ENCODE assay signal across 1 cellular context in the genomic region with DNA sequence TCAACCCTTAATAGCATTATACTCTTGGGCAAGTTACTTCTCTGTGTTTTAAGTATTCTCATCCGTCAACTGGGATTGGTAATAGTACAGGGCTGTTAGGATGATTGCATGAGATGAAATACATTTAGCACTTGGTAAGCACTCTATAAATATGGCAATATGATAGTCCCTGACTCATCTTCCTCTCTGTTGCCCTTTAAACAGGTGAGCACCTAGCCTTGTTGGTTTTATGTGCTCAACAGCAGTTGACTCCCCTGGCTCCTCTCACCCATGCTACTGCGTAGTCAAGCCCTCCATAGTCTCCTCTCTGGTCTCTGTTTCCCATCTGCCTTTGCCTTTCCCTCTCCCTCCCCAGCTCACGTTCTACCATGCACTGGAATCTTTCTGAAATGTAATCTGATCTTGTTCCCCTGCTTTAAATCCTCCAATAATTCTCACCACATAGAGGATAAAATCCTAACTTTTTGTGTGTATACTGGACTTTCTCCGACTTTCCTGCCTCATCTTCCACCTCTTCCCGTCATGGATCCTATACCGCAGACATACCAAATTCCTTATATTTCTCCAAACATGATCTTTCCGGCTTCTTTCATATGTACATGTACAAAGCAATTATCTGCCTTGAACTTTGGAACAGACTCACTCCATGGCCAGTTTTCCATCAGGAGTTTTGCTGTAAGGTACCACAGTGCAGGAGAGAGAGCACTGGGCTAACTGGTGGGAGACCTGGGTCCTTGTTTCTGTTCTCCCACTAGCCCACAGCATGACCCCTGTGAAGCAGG.
TF ChIP-seq lines count a peak whose summit lies in the region.

No MANE protein-coding gene starts in this region.

TF ChIP-seq in HepG2, 621 proteins besides CTCF, POLR2A, EP300 and RAD21 (continued from another document and continues in another):
- TF ChIP-seq IRF2 (CRISPR knock-in tag; IDR thresholded peaks at IDR 0.05) (peak; percentile 57; the same call in 1 of the 2 replicates), MEF2D (CRISPR knock-in tag; IDR thresholded peaks at IDR 0.05) (no peak), LCORL (IDR thresholded peaks at IDR 0.05) (no peak), LCORL (CRISPR knock-in tag; IDR thresholded peaks at IDR 0.05) (peak; percentile 45; the same call in 1 of the 2 replicates), RFX3 (CRISPR knock-in tag; IDR thresholded peaks at IDR 0.05) (no peak), NFE2 (CRISPR knock-in tag; IDR thresholded peaks at IDR 0.05) (no peak), ZNF562 (CRISPR knock-in tag; IDR thresholded peaks at IDR 0.05; ENCODE audit: borderline replicate concordance) (no peak), EHMT2 (IDR thresholded peaks at IDR 0.05; ENCODE audit: borderline replicate concordance, low read depth, low read length) (peak; percentile 33; the same call in 1 of the 2 replicates), ZNF552 (CRISPR knock-in tag; IDR thresholded peaks at IDR 0.05; ENCODE audit: borderline replicate concordance) (no peak), XBP1 (CRISPR knock-in tag; IDR thresholded peaks at IDR 0.05) (no peak), ZMAT3 (CRISPR knock-in tag; conservative IDR thresholded peaks at IDR 0.05) (no peak), ATF7 (IDR thresholded peaks at IDR 0.05) (no peak), ATF7 (CRISPR knock-in tag; IDR thresholded peaks at IDR 0.05) (no peak), NR2F6 (IDR thresholded peaks at IDR 0.05) (0 out of 2 replicates have a peak, but pooled peaks have one; percentile 16), NR2F6 (CRISPR knock-in tag; IDR thresholded peaks at IDR 0.05) (no peak), HDAC6 (IDR thresholded peaks at IDR 0.05; ENCODE audit: low read depth, low read length) (no peak), ZNF547 (CRISPR knock-in tag; IDR thresholded peaks at IDR 0.05) (no peak), ZNF572 (CRISPR knock-in tag; IDR thresholded peaks at IDR 0.05) (no peak), POLR2G (IDR thresholded peaks at IDR 0.05; ENCODE audit: low read depth, low read length) (no peak), SRSF4 (IDR thresholded peaks at IDR 0.05; ENCODE audit: low read depth, low read length, poor library complexity, severe bottlenecking) (no peak)
- TF ChIP-seq, protein P1, sequence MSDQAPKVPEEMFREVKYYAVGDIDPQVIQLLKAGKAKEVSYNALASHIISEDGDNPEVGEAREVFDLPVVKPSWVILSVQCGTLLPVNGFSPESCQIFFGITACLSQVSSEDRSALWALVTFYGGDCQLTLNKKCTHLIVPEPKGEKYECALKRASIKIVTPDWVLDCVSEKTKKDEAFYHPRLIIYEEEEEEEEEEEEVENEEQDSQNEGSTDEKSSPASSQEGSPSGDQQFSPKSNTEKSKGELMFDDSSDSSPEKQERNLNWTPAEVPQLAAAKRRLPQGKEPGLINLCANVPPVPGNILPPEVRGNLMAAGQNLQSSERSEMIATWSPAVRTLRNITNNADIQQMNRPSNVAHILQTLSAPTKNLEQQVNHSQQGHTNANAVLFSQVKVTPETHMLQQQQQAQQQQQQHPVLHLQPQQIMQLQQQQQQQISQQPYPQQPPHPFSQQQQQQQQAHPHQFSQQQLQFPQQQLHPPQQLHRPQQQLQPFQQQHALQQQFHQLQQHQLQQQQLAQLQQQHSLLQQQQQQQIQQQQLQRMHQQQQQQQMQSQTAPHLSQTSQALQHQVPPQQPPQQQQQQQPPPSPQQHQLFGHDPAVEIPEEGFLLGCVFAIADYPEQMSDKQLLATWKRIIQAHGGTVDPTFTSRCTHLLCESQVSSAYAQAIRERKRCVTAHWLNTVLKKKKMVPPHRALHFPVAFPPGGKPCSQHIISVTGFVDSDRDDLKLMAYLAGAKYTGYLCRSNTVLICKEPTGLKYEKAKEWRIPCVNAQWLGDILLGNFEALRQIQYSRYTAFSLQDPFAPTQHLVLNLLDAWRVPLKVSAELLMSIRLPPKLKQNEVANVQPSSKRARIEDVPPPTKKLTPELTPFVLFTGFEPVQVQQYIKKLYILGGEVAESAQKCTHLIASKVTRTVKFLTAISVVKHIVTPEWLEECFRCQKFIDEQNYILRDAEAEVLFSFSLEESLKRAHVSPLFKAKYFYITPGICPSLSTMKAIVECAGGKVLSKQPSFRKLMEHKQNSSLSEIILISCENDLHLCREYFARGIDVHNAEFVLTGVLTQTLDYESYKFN (CRISPR knock-in tag; conservative IDR thresholded peaks at IDR 0.05) = peak; percentile 90
- TF ChIP-seq, protein P2, sequence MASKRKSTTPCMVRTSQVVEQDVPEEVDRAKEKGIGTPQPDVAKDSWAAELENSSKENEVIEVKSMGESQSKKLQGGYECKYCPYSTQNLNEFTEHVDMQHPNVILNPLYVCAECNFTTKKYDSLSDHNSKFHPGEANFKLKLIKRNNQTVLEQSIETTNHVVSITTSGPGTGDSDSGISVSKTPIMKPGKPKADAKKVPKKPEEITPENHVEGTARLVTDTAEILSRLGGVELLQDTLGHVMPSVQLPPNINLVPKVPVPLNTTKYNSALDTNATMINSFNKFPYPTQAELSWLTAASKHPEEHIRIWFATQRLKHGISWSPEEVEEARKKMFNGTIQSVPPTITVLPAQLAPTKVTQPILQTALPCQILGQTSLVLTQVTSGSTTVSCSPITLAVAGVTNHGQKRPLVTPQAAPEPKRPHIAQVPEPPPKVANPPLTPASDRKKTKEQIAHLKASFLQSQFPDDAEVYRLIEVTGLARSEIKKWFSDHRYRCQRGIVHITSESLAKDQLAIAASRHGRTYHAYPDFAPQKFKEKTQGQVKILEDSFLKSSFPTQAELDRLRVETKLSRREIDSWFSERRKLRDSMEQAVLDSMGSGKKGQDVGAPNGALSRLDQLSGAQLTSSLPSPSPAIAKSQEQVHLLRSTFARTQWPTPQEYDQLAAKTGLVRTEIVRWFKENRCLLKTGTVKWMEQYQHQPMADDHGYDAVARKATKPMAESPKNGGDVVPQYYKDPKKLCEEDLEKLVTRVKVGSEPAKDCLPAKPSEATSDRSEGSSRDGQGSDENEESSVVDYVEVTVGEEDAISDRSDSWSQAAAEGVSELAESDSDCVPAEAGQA (IDR thresholded peaks at IDR 0.05; ENCODE audit: low read depth) = no peak
- TF ChIP-seq, protein P2 (CRISPR knock-in tag; IDR thresholded peaks at IDR 0.05; ENCODE audit: borderline replicate concordance) = no peak
- TF ChIP-seq, protein P3, sequence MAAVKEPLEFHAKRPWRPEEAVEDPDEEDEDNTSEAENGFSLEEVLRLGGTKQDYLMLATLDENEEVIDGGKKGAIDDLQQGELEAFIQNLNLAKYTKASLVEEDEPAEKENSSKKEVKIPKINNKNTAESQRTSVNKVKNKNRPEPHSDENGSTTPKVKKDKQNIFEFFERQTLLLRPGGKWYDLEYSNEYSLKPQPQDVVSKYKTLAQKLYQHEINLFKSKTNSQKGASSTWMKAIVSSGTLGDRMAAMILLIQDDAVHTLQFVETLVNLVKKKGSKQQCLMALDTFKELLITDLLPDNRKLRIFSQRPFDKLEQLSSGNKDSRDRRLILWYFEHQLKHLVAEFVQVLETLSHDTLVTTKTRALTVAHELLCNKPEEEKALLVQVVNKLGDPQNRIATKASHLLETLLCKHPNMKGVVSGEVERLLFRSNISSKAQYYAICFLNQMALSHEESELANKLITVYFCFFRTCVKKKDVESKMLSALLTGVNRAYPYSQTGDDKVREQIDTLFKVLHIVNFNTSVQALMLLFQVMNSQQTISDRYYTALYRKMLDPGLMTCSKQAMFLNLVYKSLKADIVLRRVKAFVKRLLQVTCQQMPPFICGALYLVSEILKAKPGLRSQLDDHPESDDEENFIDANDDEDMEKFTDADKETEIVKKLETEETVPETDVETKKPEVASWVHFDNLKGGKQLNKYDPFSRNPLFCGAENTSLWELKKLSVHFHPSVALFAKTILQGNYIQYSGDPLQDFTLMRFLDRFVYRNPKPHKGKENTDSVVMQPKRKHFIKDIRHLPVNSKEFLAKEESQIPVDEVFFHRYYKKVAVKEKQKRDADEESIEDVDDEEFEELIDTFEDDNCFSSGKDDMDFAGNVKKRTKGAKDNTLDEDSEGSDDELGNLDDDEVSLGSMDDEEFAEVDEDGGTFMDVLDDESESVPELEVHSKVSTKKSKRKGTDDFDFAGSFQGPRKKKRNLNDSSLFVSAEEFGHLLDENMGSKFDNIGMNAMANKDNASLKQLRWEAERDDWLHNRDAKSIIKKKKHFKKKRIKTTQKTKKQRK (IDR thresholded peaks at IDR 0.05; ENCODE audit: low read length) = no peak
- TF ChIP-seq, protein P4, sequence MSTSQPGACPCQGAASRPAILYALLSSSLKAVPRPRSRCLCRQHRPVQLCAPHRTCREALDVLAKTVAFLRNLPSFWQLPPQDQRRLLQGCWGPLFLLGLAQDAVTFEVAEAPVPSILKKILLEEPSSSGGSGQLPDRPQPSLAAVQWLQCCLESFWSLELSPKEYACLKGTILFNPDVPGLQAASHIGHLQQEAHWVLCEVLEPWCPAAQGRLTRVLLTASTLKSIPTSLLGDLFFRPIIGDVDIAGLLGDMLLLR (CRISPR knock-in tag; IDR thresholded peaks at IDR 0.05) = no peak
- TF ChIP-seq, protein P5, sequence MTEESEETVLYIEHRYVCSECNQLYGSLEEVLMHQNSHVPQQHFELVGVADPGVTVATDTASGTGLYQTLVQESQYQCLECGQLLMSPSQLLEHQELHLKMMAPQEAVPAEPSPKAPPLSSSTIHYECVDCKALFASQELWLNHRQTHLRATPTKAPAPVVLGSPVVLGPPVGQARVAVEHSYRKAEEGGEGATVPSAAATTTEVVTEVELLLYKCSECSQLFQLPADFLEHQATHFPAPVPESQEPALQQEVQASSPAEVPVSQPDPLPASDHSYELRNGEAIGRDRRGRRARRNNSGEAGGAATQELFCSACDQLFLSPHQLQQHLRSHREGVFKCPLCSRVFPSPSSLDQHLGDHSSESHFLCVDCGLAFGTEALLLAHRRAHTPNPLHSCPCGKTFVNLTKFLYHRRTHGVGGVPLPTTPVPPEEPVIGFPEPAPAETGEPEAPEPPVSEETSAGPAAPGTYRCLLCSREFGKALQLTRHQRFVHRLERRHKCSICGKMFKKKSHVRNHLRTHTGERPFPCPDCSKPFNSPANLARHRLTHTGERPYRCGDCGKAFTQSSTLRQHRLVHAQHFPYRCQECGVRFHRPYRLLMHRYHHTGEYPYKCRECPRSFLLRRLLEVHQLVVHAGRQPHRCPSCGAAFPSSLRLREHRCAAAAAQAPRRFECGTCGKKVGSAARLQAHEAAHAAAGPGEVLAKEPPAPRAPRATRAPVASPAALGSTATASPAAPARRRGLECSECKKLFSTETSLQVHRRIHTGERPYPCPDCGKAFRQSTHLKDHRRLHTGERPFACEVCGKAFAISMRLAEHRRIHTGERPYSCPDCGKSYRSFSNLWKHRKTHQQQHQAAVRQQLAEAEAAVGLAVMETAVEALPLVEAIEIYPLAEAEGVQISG (CRISPR knock-in tag; IDR thresholded peaks at IDR 0.05) = no peak
- TF ChIP-seq, protein P6, sequence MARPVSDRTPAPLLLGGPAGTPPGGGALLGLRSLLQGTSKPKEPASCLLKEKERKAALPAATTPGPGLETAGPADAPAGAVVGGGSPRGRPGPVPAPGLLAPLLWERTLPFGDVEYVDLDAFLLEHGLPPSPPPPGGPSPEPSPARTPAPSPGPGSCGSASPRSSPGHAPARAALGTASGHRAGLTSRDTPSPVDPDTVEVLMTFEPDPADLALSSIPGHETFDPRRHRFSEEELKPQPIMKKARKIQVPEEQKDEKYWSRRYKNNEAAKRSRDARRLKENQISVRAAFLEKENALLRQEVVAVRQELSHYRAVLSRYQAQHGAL (CRISPR knock-in tag; IDR thresholded peaks at IDR 0.05; ENCODE audit: not compliant biosample characterization) = no peak
- TF ChIP-seq, protein P7, sequence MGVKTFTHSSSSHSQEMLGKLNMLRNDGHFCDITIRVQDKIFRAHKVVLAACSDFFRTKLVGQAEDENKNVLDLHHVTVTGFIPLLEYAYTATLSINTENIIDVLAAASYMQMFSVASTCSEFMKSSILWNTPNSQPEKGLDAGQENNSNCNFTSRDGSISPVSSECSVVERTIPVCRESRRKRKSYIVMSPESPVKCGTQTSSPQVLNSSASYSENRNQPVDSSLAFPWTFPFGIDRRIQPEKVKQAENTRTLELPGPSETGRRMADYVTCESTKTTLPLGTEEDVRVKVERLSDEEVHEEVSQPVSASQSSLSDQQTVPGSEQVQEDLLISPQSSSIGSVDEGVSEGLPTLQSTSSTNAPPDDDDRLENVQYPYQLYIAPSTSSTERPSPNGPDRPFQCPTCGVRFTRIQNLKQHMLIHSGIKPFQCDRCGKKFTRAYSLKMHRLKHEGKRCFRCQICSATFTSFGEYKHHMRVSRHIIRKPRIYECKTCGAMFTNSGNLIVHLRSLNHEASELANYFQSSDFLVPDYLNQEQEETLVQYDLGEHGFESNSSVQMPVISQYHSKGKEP (CRISPR knock-in tag; IDR thresholded peaks at IDR 0.05) = no peak
- TF ChIP-seq, protein P8, sequence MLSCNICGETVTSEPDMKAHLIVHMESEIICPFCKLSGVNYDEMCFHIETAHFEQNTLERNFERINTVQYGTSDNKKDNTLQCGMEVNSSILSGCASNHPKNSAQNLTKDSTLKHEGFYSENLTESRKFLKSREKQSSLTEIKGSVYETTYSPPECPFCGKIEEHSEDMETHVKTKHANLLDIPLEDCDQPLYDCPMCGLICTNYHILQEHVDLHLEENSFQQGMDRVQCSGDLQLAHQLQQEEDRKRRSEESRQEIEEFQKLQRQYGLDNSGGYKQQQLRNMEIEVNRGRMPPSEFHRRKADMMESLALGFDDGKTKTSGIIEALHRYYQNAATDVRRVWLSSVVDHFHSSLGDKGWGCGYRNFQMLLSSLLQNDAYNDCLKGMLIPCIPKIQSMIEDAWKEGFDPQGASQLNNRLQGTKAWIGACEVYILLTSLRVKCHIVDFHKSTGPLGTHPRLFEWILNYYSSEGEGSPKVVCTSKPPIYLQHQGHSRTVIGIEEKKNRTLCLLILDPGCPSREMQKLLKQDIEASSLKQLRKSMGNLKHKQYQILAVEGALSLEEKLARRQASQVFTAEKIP (CRISPR knock-in tag; IDR thresholded peaks at IDR 0.05; ENCODE audit: borderline replicate concordance) = no peak
